ENCODE assay signal across 9 cellular contexts in genomic region chr20:61534346-61534745, GRCh38.
"Had no signal": no experiment of that assay in that cellular context is flagged by ENCODE, and none has a peak within 500 bp of the region (broad histone marks: within the 10 kb centered on the region; RNA-seq: fewer than 3 reads in every experiment).

No MANE protein-coding gene starts in this region.

- H3K4me3 Mint-ChIP-seq: HFFc6, IgD-negative memory B cell had no signal

- FAIRE-seq: HepG2 had no signal

- H3K27me3 Mint-ChIP-seq: IgD-negative memory B cell had no signal

- H3K4me1 ChIP-seq: HAP-1 had no signal

- H3K9me3 Mint-ChIP-seq: HFFc6 had no signal

- H3K27ac Mint-ChIP-seq: HFFc6, IgD-negative memory B cell had no signal

- H3K36me3 ChIP-seq: HAP-1 had no signal

- H3K4me3 ChIP-seq: GM23248, HAP-1 had no signal

- H3K27ac ChIP-seq: GM23248, HL-60 had no signal

- DNase-seq: GM23248, GOT3, H7, HFFc6, KG1 had no signal

- H3K9me3 ChIP-seq: HAP-1 had no signal

- H3K9ac ChIP-seq: GM23248 had no signal

- H3K36me3 Mint-ChIP-seq: IgD-negative memory B cell had no signal
